In genomic region chr6:121354764-121355163, GRCh38 we compare ENCODE assay signal across 14 cellular contexts. TPM values are rescaled to one million over a fixed set of nuclear protein-coding genes. Genes with fewer than 3 reads are reported as not detected.
DNase-seq lines count a peak whose midpoint lies in the region; ATAC-seq, FAIRE-seq and TF ChIP-seq lines count a peak whose summit lies in the region.
"Had no signal": no experiment of that assay in that cellular context is flagged by ENCODE, and none has a peak within 500 bp of the region (broad histone marks: within the 10 kb centered on the region; RNA-seq: fewer than 3 reads in every experiment).

No MANE protein-coding gene starts in this region.

- intact Hi-C loops in CD8-positive, alpha-beta T cell (cut with DNase I, micrococcal nuclease), result no loop called here
- intact Hi-C loops in right lobe of liver (cut with DNase I), result no loop called here
- intact Hi-C loops in activated naive CD4-positive, alpha-beta T cell treated with anti-CD3 and anti-CD28 coated beads for 36 hours (cut with micrococcal nuclease), result no loop called here

- CTCF ChIA-PET in CD8-positive, alpha-beta T cell (lab: Charles Lee), result no interaction called here
- CTCF ChIA-PET in activated naive CD4-positive, alpha-beta T cell treated with anti-CD3 and anti-CD28 coated beads for 36 hours (lab: Charles Lee), result no interaction called here

- H3K9ac ChIP-seq in astrocyte (ENCODE audit: low read length), result no peak overlapping the region

- FAIRE-seq in astrocyte (lab: Jason Lieb, UNC), result no peak

- H3K27ac Mint-ChIP-seq in CD8-positive, alpha-beta T cell, result no peak overlapping the region
- H3K27ac Mint-ChIP-seq in HFFc6, result no peak overlapping the region
- H3K27ac Mint-ChIP-seq in astrocyte (ENCODE audit: unreplicated experiment), result no peak overlapping the region
- no peak overlapping the region for H3K27ac Mint-ChIP-seq in activated naive CD4-positive, alpha-beta T cell treated with anti-CD3 and anti-CD28 coated beads for 36 hours
- H3K27ac Mint-ChIP-seq: activated CD4-positive, alpha-beta memory T cell treated with anti-CD3 and anti-CD28 coated beads, Interleukin-2, amount 10 ng/mL, durations not matched to agents 7 days and 5 days had no signal

- WGBS in right lobe of liver (ENCODE audit: insufficient coverage, low coverage, low lambda C conversion rate, missing lambda C conversion rate), result 58% methylated on average over 7 of the region's 7 CpGs

- no peaks in the 10 kb centered on the region for H3K4me1 Mint-ChIP-seq in CD8-positive, alpha-beta T cell (ENCODE audit: low read depth)
- H3K4me1 Mint-ChIP-seq in HFFc6 (ENCODE audit: low read depth) (peaks cover 15% of the 10 kb centered on the region), astrocyte (ENCODE audit: low read depth, unreplicated experiment) (no peaks in the 10 kb centered on the region)
- no peaks in the 10 kb centered on the region for H3K4me1 Mint-ChIP-seq in activated naive CD4-positive, alpha-beta T cell treated with anti-CD3 and anti-CD28 coated beads for 36 hours (ENCODE audit: low read depth)
- H3K4me1 Mint-ChIP-seq: activated CD4-positive, alpha-beta memory T cell treated with anti-CD3 and anti-CD28 coated beads, Interleukin-2, amount 10 ng/mL, durations not matched to agents 7 days and 5 days had no signal

- DNase-seq in CD8-positive, alpha-beta T cell, result no peak
- DNase-seq in HFFc6, result no peak
- DNase-seq in astrocyte (ENCODE audit: low read depth), result no peak
- no peak for DNase-seq in right lobe of liver
- no peak for DNase-seq in activated naive CD4-positive, alpha-beta T cell treated with anti-CD3 and anti-CD28 coated beads for 36 hours
- no peak for DNase-seq in DMS153 treated with DMSO at 0.1 percent for 48 hours (lab: John Stamatoyannopoulos, UW; ENCODE audit: unreplicated experiment)
- no peak for DNase-seq in activated T-cell treated with anti-CD3 and anti-CD28 coated beads for 4 hours
- DNase-seq: activated CD4-positive, alpha-beta memory T cell treated with anti-CD3 and anti-CD28 coated beads, Interleukin-2, amount 10 ng/mL, durations not matched to agents 7 days and 5 days; GDM1; NCI-H187 treated with DMSO at 0.1 percent for 48 hours; posterior cingulate gyrus; tibial artery had no signal

- peaks cover 24% of the 10 kb centered on the region for H3K27me3 Mint-ChIP-seq in CD8-positive, alpha-beta T cell (ENCODE audit: low read depth)
- H3K27me3 Mint-ChIP-seq in HFFc6 (ENCODE audit: insufficient read depth), result 0 out of 2 replicates have a peak, but pooled peaks cover 2% of the 10 kb centered on the region
- H3K27me3 Mint-ChIP-seq in astrocyte (ENCODE audit: low read depth, unreplicated experiment), result no peaks in the 10 kb centered on the region
- H3K27me3 Mint-ChIP-seq in activated naive CD4-positive, alpha-beta T cell treated with anti-CD3 and anti-CD28 coated beads for 36 hours (ENCODE audit: low read depth), result peaks cover 15% of the 10 kb centered on the region

- no peaks in the 10 kb centered on the region for H3K9me3 ChIP-seq in CD8-positive, alpha-beta T cell (ENCODE audit: low read length)
- H3K9me3 ChIP-seq in astrocyte (ENCODE audit: insufficient read depth, low read depth, low read length), result no peaks in the 10 kb centered on the region
- no peaks in the 10 kb centered on the region for H3K9me3 ChIP-seq in right lobe of liver
- H3K9me3 ChIP-seq: SJSA1, tibial artery had no signal

- no peaks in the 10 kb centered on the region for H4K20me1 ChIP-seq in astrocyte (ENCODE audit: insufficient read depth, low read length)

- no peaks in the 10 kb centered on the region for H3K36me3 ChIP-seq in CD8-positive, alpha-beta T cell (ENCODE audit: insufficient read depth, low read length)
- H3K36me3 ChIP-seq in astrocyte (ENCODE audit: insufficient read depth, low read length), result no peaks in the 10 kb centered on the region
- H3K36me3 ChIP-seq in right lobe of liver, result no peaks in the 10 kb centered on the region
- H3K36me3 ChIP-seq: SJSA1, tibial artery had no signal

- no peak overlapping the region for H2AFZ ChIP-seq in astrocyte (ENCODE audit: low read depth, low read length)

- no peak overlapping the region for H3K4me3 ChIP-seq in CD8-positive, alpha-beta T cell (ENCODE audit: low read depth, low read length)
- no peak overlapping the region for H3K4me3 ChIP-seq in astrocyte (ENCODE audit: insufficient read depth, low read depth, low read length)
- no peak overlapping the region for H3K4me3 ChIP-seq in right lobe of liver
- H3K4me3 ChIP-seq: SJSA1, tibial artery had no signal

- peak; percentile 34 for TF ChIP-seq CTCF in CD8-positive, alpha-beta T cell (IDR thresholded peaks at IDR 0.05)
- TF ChIP-seq CTCF in HFFc6 (IDR thresholded peaks at IDR 0.05), result peak; percentile 74
- TF ChIP-seq CTCF in astrocyte (IDR thresholded peaks at IDR 0.05; ENCODE audit: insufficient read depth, low read depth, low read length), result peak; percentile 28
- TF ChIP-seq CTCF in right lobe of liver (IDR thresholded peaks at IDR 0.05), result peak in 3 of 4 donors; percentile 18 to 34 (median 31)

- H3K36me3 Mint-ChIP-seq in CD8-positive, alpha-beta T cell, result no peaks in the 10 kb centered on the region
- H3K36me3 Mint-ChIP-seq in HFFc6 (ENCODE audit: low read depth), result no peaks in the 10 kb centered on the region
- no peaks in the 10 kb centered on the region for H3K36me3 Mint-ChIP-seq in astrocyte (ENCODE audit: low read depth, unreplicated experiment)
- no peaks in the 10 kb centered on the region for H3K36me3 Mint-ChIP-seq in activated naive CD4-positive, alpha-beta T cell treated with anti-CD3 and anti-CD28 coated beads for 36 hours (ENCODE audit: low read depth)

- no peaks in the 10 kb centered on the region for H3K9me3 Mint-ChIP-seq in CD8-positive, alpha-beta T cell
- H3K9me3 Mint-ChIP-seq in HFFc6, result no peaks in the 10 kb centered on the region
- no peaks in the 10 kb centered on the region for H3K9me3 Mint-ChIP-seq in astrocyte (ENCODE audit: unreplicated experiment)
- no peaks in the 10 kb centered on the region for H3K9me3 Mint-ChIP-seq in activated naive CD4-positive, alpha-beta T cell treated with anti-CD3 and anti-CD28 coated beads for 36 hours
- H3K9me3 Mint-ChIP-seq: activated CD4-positive, alpha-beta memory T cell treated with anti-CD3 and anti-CD28 coated beads, Interleukin-2, amount 10 ng/mL, durations not matched to agents 7 days and 5 days had no signal

- H3K4me3 Mint-ChIP-seq in CD8-positive, alpha-beta T cell, result no peak overlapping the region
- no peak overlapping the region for H3K4me3 Mint-ChIP-seq in HFFc6
- H3K4me3 Mint-ChIP-seq in astrocyte (ENCODE audit: unreplicated experiment), result no peak overlapping the region
- H3K4me3 Mint-ChIP-seq in activated naive CD4-positive, alpha-beta T cell treated with anti-CD3 and anti-CD28 coated beads for 36 hours, result no peak overlapping the region
- H3K4me3 Mint-ChIP-seq: activated CD4-positive, alpha-beta memory T cell treated with anti-CD3 and anti-CD28 coated beads, Interleukin-2, amount 10 ng/mL, durations not matched to agents 7 days and 5 days had no signal

- no peak for ATAC-seq in CD8-positive, alpha-beta T cell
- ATAC-seq in right lobe of liver (no peak), HG02970 (IDR thresholded peaks at IDR 0.05; ENCODE audit: low FRiP score, unreplicated experiment) (no peak)

- TF ChIP-seq POLR2A in right lobe of liver (IDR thresholded peaks at IDR 0.05), result no peak

- H3K4me1 ChIP-seq in CD8-positive, alpha-beta T cell (ENCODE audit: insufficient read depth, low read length), result no peaks in the 10 kb centered on the region
- no peaks in the 10 kb centered on the region for H3K4me1 ChIP-seq in astrocyte (ENCODE audit: insufficient read depth, low read length)
- no peaks in the 10 kb centered on the region for H3K4me1 ChIP-seq in right lobe of liver
- H3K4me1 ChIP-seq: tibial artery had no signal

- no peak overlapping the region for H3K4me2 ChIP-seq in astrocyte (ENCODE audit: low read length)

- H3K27me3 ChIP-seq in CD8-positive, alpha-beta T cell (ENCODE audit: insufficient read depth, low read length), result no peaks in the 10 kb centered on the region
- H3K27me3 ChIP-seq in astrocyte (ENCODE audit: insufficient read depth, low read length) (no peaks in the 10 kb centered on the region), right lobe of liver (no peaks in the 10 kb centered on the region)
- H3K27me3 ChIP-seq: SJSA1, tibial artery had no signal

- no peak overlapping the region for H3K27ac ChIP-seq in CD8-positive, alpha-beta T cell (ENCODE audit: low read depth, low read length)
- H3K27ac ChIP-seq in astrocyte (ENCODE audit: low read depth, low read length), result no peak overlapping the region
- H3K27ac ChIP-seq in right lobe of liver, result no peak overlapping the region
- H3K27ac ChIP-seq: SJSA1, tibial artery had no signal

- no peaks in the 10 kb centered on the region for H3K79me2 ChIP-seq in astrocyte (ENCODE audit: insufficient read depth, low read length)

- POLR2A ChIA-PET in CD8-positive, alpha-beta T cell (lab: Charles Lee), result no interaction called here

RNA-seq across cellular contexts. Expression of gene TBC1D32, which starts 20.5 kb away (rescaled TPM):
- total RNA-seq in CD8-positive, alpha-beta T cell, result 1 to 10 TPM; 6.0 to 7.4 TPM
- total RNA-seq in HFFc6 (2021; fragmentation: NEBNext Ultra II Directional; extraction: Animal tissue kit (Norgen Biotek cat#: 25700)), result 1 to 10 TPM; 3.9 to 6.1 (median 4.6) TPM
- total RNA-seq in astrocyte (8.8 and 8.9 TPM in 2 replicates), right lobe of liver (1 to 10 TPM in 5 of 6 experiments, under 1 TPM in 1; 0.65 to 2.3 (median 1.7) TPM)
- total RNA-seq in activated naive CD4-positive, alpha-beta T cell treated with anti-CD3 and anti-CD28 coated beads for 36 hours, result 1 to 10 TPM; 6.9 to 8.2 TPM
